In genomic region chr11:134725939-134726639, GRCh38 we compare ENCODE assay signal across 12 cellular contexts.
DNase-seq lines count a peak whose midpoint lies in the region; ATAC-seq, FAIRE-seq and TF ChIP-seq lines count a peak whose summit lies in the region.
"Had no signal": no experiment of that assay in that cellular context is flagged by ENCODE, and none has a peak within 500 bp of the region (broad histone marks: within the 10 kb centered on the region; RNA-seq: fewer than 3 reads in every experiment).

No MANE protein-coding gene starts in this region.

- no peak overlapping the region for H2AFZ ChIP-seq in mammary epithelial cell (ENCODE audit: low read depth, low read length)

- no peaks in the 10 kb centered on the region for H3K27me3 ChIP-seq in mammary epithelial cell (ENCODE audit: insufficient read depth, low read length)
- H3K27me3 ChIP-seq: SJCRH30 had no signal

- peak; percentile 60 for ATAC-seq in left lobe of liver
- ATAC-seq: activated naive CD4-positive, alpha-beta T cell treated with anti-CD3 and anti-CD28 coated beads, Interleukin-2, amount 50 U/mL, for 72 hours had no signal

- WGBS in mammary epithelial cell (ENCODE audit: low coverage, missing lambda C conversion rate), result 41% methylated on average over 15 of the region's 18 CpGs

- H3K27ac ChIP-seq in mammary epithelial cell (ENCODE audit: insufficient read depth, low read depth, low read length), result no peak overlapping the region
- H3K27ac ChIP-seq: SJCRH30 had no signal

- H3K9me3 ChIP-seq in mammary epithelial cell (replicated peaks; ENCODE audit: insufficient read depth, low read length), result peaks cover 30% of the 10 kb centered on the region
- H3K9me3 ChIP-seq: SJCRH30 had no signal

- H3K4me3 ChIP-seq in mammary epithelial cell (replicated peaks in 1 of 3; ENCODE audit: insufficient read depth in 1 of 3, low read depth in 2 of 3, low read length in 3 of 3), result no peak overlapping the region
- H3K4me3 ChIP-seq: SJCRH30 had no signal

- H3K4me1 ChIP-seq in mammary epithelial cell (ENCODE audit: insufficient read depth, low read length), result no peaks in the 10 kb centered on the region
- H3K4me1 ChIP-seq: SJCRH30 had no signal

- intact Hi-C loops in mammary epithelial cell (cut with micrococcal nuclease), result no loop called here

- CTCF ChIA-PET in mammary epithelial cell (lab: Charles Lee; ENCODE audit: low non-redundant PET), result no interaction called here

- no peaks in the 10 kb centered on the region for H4K20me1 ChIP-seq in mammary epithelial cell (ENCODE audit: insufficient read depth, low read length)

- FAIRE-seq in RCC 7860 (lab: Jason Lieb, UNC), result no peak

- H3K4me2 ChIP-seq in mammary epithelial cell (ENCODE audit: insufficient read depth, low read depth, low read length), result no peak overlapping the region

- DNase-seq in T47D (ENCODE audit: low read depth in 1 of 2, low spot score in 1 of 2) (peak; percentile 94 to 95), mammary epithelial cell (no peak), SW480 (ENCODE audit: low spot score) (peak; percentile 29), left lobe of liver (ENCODE audit: low spot score) (no peak), ureter (ENCODE audit: low spot score) (peak; percentile 56), SHP77 treated with DMSO at 0.1 percent for 48 hours (lab: John Stamatoyannopoulos, UW) (no peak), RCC 7860 (ENCODE audit: low spot score) (no peak)
- no peak for DNase-seq in effector CD4-positive, alpha-beta T cell
- DNase-seq: activated CD4-positive, alpha-beta T cell treated with anti-CD3 and anti-CD28 coated beads, Interleukin-2, amount 50 U/mL, for 1 hour; NCI-H187; SJCRH30 had no signal

- H3K9ac ChIP-seq in mammary epithelial cell (ENCODE audit: insufficient read depth, low read length), result no peak overlapping the region

- in situ Hi-C loops in T47D (cut with HindIII; ENCODE audit: low pct_unique_long_range_greater_than_20kb, low sequenced_read_pairs), result no loop called here
- in situ Hi-C loops in mammary epithelial cell (cut with MboI; ENCODE audit: low sequenced_read_pairs in 2 of 2), result no loop called here

- no peaks in the 10 kb centered on the region for H3K79me2 ChIP-seq in mammary epithelial cell (ENCODE audit: insufficient read depth, low read length)

- H3K36me3 ChIP-seq in mammary epithelial cell (ENCODE audit: insufficient read depth, low read length), result no peaks in the 10 kb centered on the region
- H3K36me3 ChIP-seq: SJCRH30 had no signal

- BruUV-seq in mammary epithelial cell (replicated peaks; lab: Mats Ljungman, UMichigan), result no TSS peak

- no peak for TF ChIP-seq CTCF in mammary epithelial cell (conservative IDR thresholded peaks at IDR 0.05 in 1 of 2, IDR thresholded peaks at IDR 0.05 in 1 of 2; ENCODE audit: extremely low read depth in 1 of 2, insufficient read depth in 1 of 2, low read depth in 1 of 2, low read length in 2 of 2)

- dilution Hi-C loops in mammary epithelial cell (cut with HindIII; ENCODE audit: low sequenced_read_pairs), result no loop called here

Comparison
In these comparisons a context has a peak if more than half of its experiments do, and no peak if none do; other contexts are left out.
1. DNase-seq: peak in T47D (2 of 2), SW480 (single experiment) and ureter (single experiment); none in mammary epithelial cell (single experiment), left lobe of liver (single experiment), SHP77 treated with DMSO at 0.1 percent for 48 hours (single experiment), effector CD4-positive, alpha-beta T cell (single experiment) and RCC 7860 (single experiment).